Comparison of ENCODE assay signal across 15 cellular contexts in genomic region chr15:90294601-90295269, GRCh38. TPM values are rescaled to one million over a fixed set of nuclear protein-coding genes. Genes with fewer than 3 reads are reported as not detected.
DNase-seq lines count a peak whose midpoint lies in the region; ATAC-seq and TF ChIP-seq lines count a peak whose summit lies in the region.
"Had no signal": no experiment of that assay in that cellular context is flagged by ENCODE, and none has a peak within 500 bp of the region (broad histone marks: within the 10 kb centered on the region; RNA-seq: fewer than 3 reads in every experiment).

No MANE protein-coding gene starts in this region.

- no peaks in the 10 kb centered on the region for H3K36me3 ChIP-seq in neuronal stem cell (replicated peaks in 1 of 2; ENCODE audit: control insufficient read depth in 2 of 2, insufficient read depth in 2 of 2, low read length in 2 of 2)
- H3K36me3 ChIP-seq: suprapubic skin had no signal

- no peak overlapping the region for H3K9ac ChIP-seq in neuronal stem cell (ENCODE audit: low read depth, low read length, poor library complexity)
- H3K9ac ChIP-seq: SK-N-SH had no signal

- H3K14ac ChIP-seq in neuronal stem cell (ENCODE audit: low read length), result no peak overlapping the region

- H3K27ac ChIP-seq in neuronal stem cell (replicated peaks; ENCODE audit: low read length), result no peak overlapping the region
- H3K27ac ChIP-seq: A549, suprapubic skin had no signal

- peaks cover 1% of the 10 kb centered on the region for H3K79me1 ChIP-seq in neuronal stem cell (ENCODE audit: low read depth, low read length)

- no peak overlapping the region for H3K4ac ChIP-seq in neuronal stem cell (ENCODE audit: low read length)

- H3K4me3 ChIP-seq in cardiac fibroblast (replicated peaks in 1 of 2; ENCODE audit: low read depth in 2 of 2, low read length in 2 of 2) (no peak overlapping the region), neuronal stem cell (ENCODE audit: low read length in 2 of 2) (no peak overlapping the region)
- H3K4me3 ChIP-seq: A549, suprapubic skin had no signal

- H2BK120ac ChIP-seq in neuronal stem cell (ENCODE audit: low read depth, low read length), result no peak overlapping the region

- H3K9me3 ChIP-seq in neuronal stem cell (replicated peaks in 1 of 2; ENCODE audit: control insufficient read depth in 2 of 2, insufficient read depth in 1 of 2, low read depth in 1 of 2, low read length in 2 of 2), result peaks cover 0 to 5% of the 10 kb centered on the region in 2 donors
- H3K9me3 ChIP-seq: SK-N-SH, suprapubic skin had no signal

- no peak overlapping the region for H4K91ac ChIP-seq in neuronal stem cell (ENCODE audit: low read depth, low read length, poor library complexity)

- H3K27me3 ChIP-seq in neuronal stem cell (ENCODE audit: control insufficient read depth in 3 of 3, insufficient read depth in 3 of 3, low read depth in 1 of 3, low read length in 3 of 3), result no peaks in the 10 kb centered on the region
- H3K27me3 ChIP-seq: suprapubic skin had no signal

- peak; percentile 17 for TF ChIP-seq CTCF in cardiac fibroblast (IDR thresholded peaks at IDR 0.05; ENCODE audit: low read depth, low read length)

- no peak overlapping the region for H3K4me2 ChIP-seq in neuronal stem cell (ENCODE audit: insufficient read depth, low read length, poor library complexity, severe bottlenecking)
- H3K4me2 ChIP-seq: A549, SK-N-SH had no signal

- H2AK5ac ChIP-seq in neuronal stem cell (ENCODE audit: low read depth, low read length), result peak overlapping the region; percentile 43

- no peak overlapping the region for H2BK15ac ChIP-seq in neuronal stem cell (ENCODE audit: low read length)

- H3K4me1 ChIP-seq in neuronal stem cell (ENCODE audit: control insufficient read depth in 2 of 2, insufficient read depth in 1 of 2, low read depth in 1 of 2, low read length in 2 of 2), result no peaks in the 10 kb centered on the region
- H3K4me1 ChIP-seq: A549 had no signal

- H2BK5ac ChIP-seq in neuronal stem cell (ENCODE audit: low read length), result no peak overlapping the region

- no peak overlapping the region for H2AFZ ChIP-seq in neuronal stem cell (ENCODE audit: low read length)

- ATAC-seq in GM21515 (IDR thresholded peaks at IDR 0.05; ENCODE audit: unreplicated experiment), result no peak
- ATAC-seq: CD8-positive, alpha-beta T cell had no signal

- H4K8ac ChIP-seq in neuronal stem cell (ENCODE audit: low read depth, low read length), result no peak overlapping the region

- DNase-seq in NCI-H1436 (lab: John Stamatoyannopoulos, UW) (peak; percentile 17), NCI-H1436 treated with DMSO at 0.1 percent for 48 hours (lab: John Stamatoyannopoulos, UW) (no peak), NCI-H69 (lab: John Stamatoyannopoulos, UW) (peak; percentile 46), cardiac fibroblast (ENCODE audit: low read depth in 2 of 2) (no peak), neuronal stem cell (ENCODE audit: low spot score) (no peak)
- no peak for DNase-seq in activated CD4-positive, alpha-beta T cell treated with anti-CD3 and anti-CD28 coated beads for 1 hour
- no peak for DNase-seq in activated effector memory CD4-positive, alpha-beta T cell treated with Interleukin-2 at 50 U/mL for 16 hours
- DNase-seq: activated gamma-delta T cell treated with Interleukin-2 at 50 U/mL for 16 hours; CD8-positive, alpha-beta T cell; effector CD8-positive, alpha-beta T cell; NCI-H2029 treated with DMSO at 0.1 percent for 48 hours; SK-N-SH had no signal

- H2BK12ac ChIP-seq in neuronal stem cell (ENCODE audit: low read length), result no peak overlapping the region

- peak overlapping the region; percentile 70 for H3K18ac ChIP-seq in neuronal stem cell (ENCODE audit: low read length)

- H3K23ac ChIP-seq in neuronal stem cell (ENCODE audit: low read depth, low read length, poor library complexity), result peak overlapping the region; percentile 65

- no CpG with 5 or more reads among the region's 16 CpGs for WGBS in neuronal stem cell (ENCODE audit: extremely low coverage in 2 of 2, insufficient read length in 2 of 2, insufficient replicate concordance in 1 of 2), 2 donors

RNA-seq across cellular contexts. Expression of gene NGRN, which starts 29.3 kb away (rescaled TPM):
- polyA plus RNA-seq in neuronal stem cell (2013, experiment 1 of 2), result 106 TPM
- polyA plus RNA-seq in neuronal stem cell (2013, experiment 2 of 2), result 104 TPM

RNA-seq across cellular contexts. Expression of gene TTLL13, which starts 45.4 kb away (rescaled TPM):
- 0.32 TPM for polyA plus RNA-seq in neuronal stem cell (2013, experiment 1 of 2)
- polyA plus RNA-seq in neuronal stem cell (2013, experiment 2 of 2), result 0.10 TPM

RNA-seq across cellular contexts. Expression of gene ZNF774, which starts 57.3 kb away (rescaled TPM):
- polyA plus RNA-seq in neuronal stem cell (2013, experiment 1 of 2), result 2.5 TPM
- 2.8 TPM for polyA plus RNA-seq in neuronal stem cell (2013, experiment 2 of 2)

Comparison
In these comparisons a context has a peak if more than half of its experiments do, and no peak if none do; other contexts are left out.
1. DNase-seq: peak in NCI-H1436 (single experiment) and NCI-H69 (single experiment); none in NCI-H1436 treated with DMSO at 0.1 percent for 48 hours (single experiment), cardiac fibroblast (0 of 2), neuronal stem cell (single experiment), activated CD4-positive, alpha-beta T cell treated with anti-CD3 and anti-CD28 coated beads for 1 hour (single experiment) and activated effector memory CD4-positive, alpha-beta T cell treated with Interleukin-2 at 50 U/mL for 16 hours (single experiment).